12 cellular contexts compared by ENCODE assay signal in the genomic region with DNA sequence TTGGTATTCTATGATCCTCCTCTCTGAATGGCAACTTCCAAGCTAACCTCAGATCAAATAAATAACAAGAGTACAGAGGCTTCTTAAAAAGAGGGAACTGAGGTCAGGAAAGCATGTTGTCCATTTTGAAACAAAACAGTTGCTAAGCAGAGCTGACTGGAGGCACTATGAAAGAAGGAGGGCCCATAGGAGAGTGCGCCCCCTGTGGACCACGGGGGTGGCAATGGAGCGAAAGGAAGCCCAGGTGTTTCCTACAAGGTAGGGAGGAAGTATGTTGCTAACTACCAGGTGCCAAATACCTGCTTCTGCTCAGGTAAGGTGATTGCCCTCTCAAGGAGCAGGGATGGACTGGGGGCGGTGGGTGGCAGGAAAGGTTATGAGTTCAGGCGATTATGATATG.
DNase-seq lines count a peak whose midpoint lies in the region; ATAC-seq and TF ChIP-seq lines count a peak whose summit lies in the region.
"Had no signal": no experiment of that assay in that cellular context is flagged by ENCODE, and none has a peak within 500 bp of the region (broad histone marks: within the 10 kb centered on the region; RNA-seq: fewer than 3 reads in every experiment).

No MANE protein-coding gene starts in this region.

- intact Hi-C loops in MCF 10A (cut with micrococcal nuclease) (no loop called here), breast epithelium (cut with DNase I; ENCODE audit: low total_unique reads) (no loop called here), mammary epithelial cell (cut with micrococcal nuclease) (no loop called here), CD14-positive monocyte (cut with micrococcal nuclease) (no loop called here)

- H3K27ac ChIP-seq in breast epithelium, result no peak overlapping the region
- H3K27ac ChIP-seq in mammary epithelial cell (ENCODE audit: insufficient read depth, low read depth, low read length), result no peak overlapping the region

- no peaks in the 10 kb centered on the region for H3K79me2 ChIP-seq in mammary epithelial cell (ENCODE audit: insufficient read depth, low read length)

- WGBS in mammary epithelial cell (ENCODE audit: low coverage, missing lambda C conversion rate), result 64% methylated on average over 5 of the region's 5 CpGs

- CTCF ChIA-PET in MCF 10A (lab: Yijun Ruan, JAX) (interaction anchor here (0.9 kb wide), 1 partner anchor 188 kb away, joined by 3 read pairs; no protein-coding TSS in a partner anchor), mammary epithelial cell (lab: Charles Lee; ENCODE audit: low non-redundant PET) (no interaction called here)

- peaks cover 7% of the 10 kb centered on the region for H3K4me1 Mint-ChIP-seq in MCF 10A (ENCODE audit: insufficient read depth, unreplicated experiment)
- H3K4me1 Mint-ChIP-seq in CD14-positive monocyte, result no peaks in the 10 kb centered on the region
- H3K4me1 Mint-ChIP-seq: activated CD8-positive, alpha-beta memory T cell treated with anti-CD3 and anti-CD28 coated beads, Interleukin-2, amount 10 ng/mL, durations not matched to agents 7 days and 5 days had no signal

- no peaks in the 10 kb centered on the region for H3K4me1 ChIP-seq in breast epithelium
- no peaks in the 10 kb centered on the region for H3K4me1 ChIP-seq in mammary epithelial cell (ENCODE audit: insufficient read depth, low read length)

- H3K9me3 ChIP-seq in breast epithelium (peaks cover 3 to 6% of the 10 kb centered on the region in 2 donors), mammary epithelial cell (replicated peaks; ENCODE audit: insufficient read depth, low read length) (no peaks in the 10 kb centered on the region)

- H3K9me3 Mint-ChIP-seq in MCF 10A (ENCODE audit: unreplicated experiment), result no peaks in the 10 kb centered on the region
- peaks cover 5 to 11% (median 7%) of the 10 kb centered on the region in 7 donors for H3K9me3 Mint-ChIP-seq in CD14-positive monocyte

- dilution Hi-C loops in mammary epithelial cell (cut with HindIII; ENCODE audit: low sequenced_read_pairs), result no loop called here

- H3K36me3 ChIP-seq in breast epithelium, result no peaks in the 10 kb centered on the region
- no peaks in the 10 kb centered on the region for H3K36me3 ChIP-seq in mammary epithelial cell (ENCODE audit: insufficient read depth, low read length)

- no peak for TF ChIP-seq EP300 in Ishikawa (IDR thresholded peaks at IDR 0.05; ENCODE audit: borderline replicate concordance)

- no TSS peak for BruUV-seq in MCF 10A (replicated peaks; lab: Mats Ljungman, UMichigan)
- BruUV-seq in mammary epithelial cell (replicated peaks; lab: Mats Ljungman, UMichigan), result no TSS peak

- ATAC-seq in HG02840 (IDR thresholded peaks at IDR 0.05; ENCODE audit: low FRiP score, unreplicated experiment), result no peak
- ATAC-seq: activated CD8-positive, alpha-beta memory T cell treated with anti-CD3 and anti-CD28 coated beads, Interleukin-2, amount 10 ng/mL, durations not matched to agents 7 days and 5 days had no signal

- H3K27me3 ChIP-seq in breast epithelium (no peaks in the 10 kb centered on the region), mammary epithelial cell (ENCODE audit: insufficient read depth, low read length) (peaks cover 2% of the 10 kb centered on the region)

- H3K4me2 ChIP-seq in mammary epithelial cell (ENCODE audit: insufficient read depth, low read depth, low read length), result no peak overlapping the region

- peaks cover 11% of the 10 kb centered on the region for H3K27me3 Mint-ChIP-seq in MCF 10A (ENCODE audit: insufficient read depth, unreplicated experiment)
- peaks cover 0 to 3% (median 3%) of the 10 kb centered on the region in 3 donors for H3K27me3 Mint-ChIP-seq in CD14-positive monocyte (ENCODE audit: low read depth in 3 of 3)
- H3K27me3 Mint-ChIP-seq: activated CD8-positive, alpha-beta memory T cell treated with anti-CD3 and anti-CD28 coated beads, Interleukin-2, amount 10 ng/mL, durations not matched to agents 7 days and 5 days had no signal

- H3K4me3 ChIP-seq in breast epithelium, result no peak overlapping the region
- no peak overlapping the region for H3K4me3 ChIP-seq in mammary epithelial cell (replicated peaks in 1 of 3; ENCODE audit: insufficient read depth in 1 of 3, low read depth in 2 of 3, low read length in 3 of 3)

- H3K36me3 Mint-ChIP-seq in MCF 10A (ENCODE audit: insufficient read depth, unreplicated experiment) (no peaks in the 10 kb centered on the region), CD14-positive monocyte (no peaks in the 10 kb centered on the region)
- H3K36me3 Mint-ChIP-seq: activated CD8-positive, alpha-beta memory T cell treated with anti-CD3 and anti-CD28 coated beads, Interleukin-2, amount 10 ng/mL, durations not matched to agents 7 days and 5 days had no signal

- H3K4me3 Mint-ChIP-seq in MCF 10A (ENCODE audit: unreplicated experiment) (no peak overlapping the region), CD14-positive monocyte (no peak overlapping the region)
- H3K4me3 Mint-ChIP-seq: activated CD8-positive, alpha-beta memory T cell treated with anti-CD3 and anti-CD28 coated beads, Interleukin-2, amount 10 ng/mL, durations not matched to agents 7 days and 5 days; stimulated activated naive CD8-positive, alpha-beta T cell treated with anti-CD3 and anti-CD28 coated beads, Interleukin-15, Interleukin-2, amounts not matched to agents 100 ng/mL and 50 ng/mL, for 24 hours had no signal

- DNase-seq in MCF 10A (ENCODE audit: unreplicated experiment) (peak; percentile 1), breast epithelium (ENCODE audit: low spot score in 2 of 2) (no peak), mammary epithelial cell (no peak), NCI-H524 (lab: John Stamatoyannopoulos, UW) (no peak), CD14-positive monocyte (ENCODE audit: low spot score) (no peak)
- peak; percentile 42 for DNase-seq in stimulated activated CD8-positive, alpha-beta memory T cell treated with anti-CD3 and anti-CD28 coated beads, Interleukin-4, amount 100 ng/mL, for 48 hours
- DNase-seq: activated CD8-positive, alpha-beta memory T cell treated with anti-CD3 and anti-CD28 coated beads, Interleukin-2, amount 10 ng/mL, durations not matched to agents 7 days and 5 days; NCI-H226; stimulated activated CD4-positive, alpha-beta T cell treated with anti-CD3 and anti-CD28 coated beads, Interleukin-4, amount 100 ng/mL, for 24 hours had no signal

- peak; percentile 40 for TF ChIP-seq RAD21 in Ishikawa (IDR thresholded peaks at IDR 0.05; ENCODE audit: low read depth)

- TF ChIP-seq POLR2A in breast epithelium (IDR thresholded peaks at IDR 0.05), result no peak

- no peaks in the 10 kb centered on the region for H4K20me1 ChIP-seq in mammary epithelial cell (ENCODE audit: insufficient read depth, low read length)

- no peak overlapping the region for H2AFZ ChIP-seq in mammary epithelial cell (ENCODE audit: low read depth, low read length)

- POLR2A ChIA-PET in MCF 10A (lab: Yijun Ruan, JAX), result no interaction called here

- in situ Hi-C loops in mammary epithelial cell (cut with MboI; ENCODE audit: low sequenced_read_pairs in 2 of 2), result no loop called here

- TF ChIP-seq CTCF in MCF 10A (IDR thresholded peaks at IDR 0.05; ENCODE audit: unreplicated experiment), result no peak
- TF ChIP-seq CTCF in breast epithelium (IDR thresholded peaks at IDR 0.05), result no peak
- TF ChIP-seq CTCF in mammary epithelial cell (conservative IDR thresholded peaks at IDR 0.05 in 1 of 2, IDR thresholded peaks at IDR 0.05 in 1 of 2; ENCODE audit: extremely low read depth in 1 of 2, insufficient read depth in 1 of 2, low read depth in 1 of 2, low read length in 2 of 2), result peak; percentile 8 to 12
- TF ChIP-seq CTCF in CD14-positive monocyte (IDR thresholded peaks at IDR 0.05), result no peak

- H3K9ac ChIP-seq in mammary epithelial cell (ENCODE audit: insufficient read depth, low read length), result no peak overlapping the region

- H3K27ac Mint-ChIP-seq in MCF 10A (ENCODE audit: low read depth, unreplicated experiment) (no peak overlapping the region), CD14-positive monocyte (peak overlapping the region in 1 of 7 donors; percentile 42)
- H3K27ac Mint-ChIP-seq: activated CD8-positive, alpha-beta memory T cell treated with anti-CD3 and anti-CD28 coated beads, Interleukin-2, amount 10 ng/mL, durations not matched to agents 7 days and 5 days; stimulated activated naive CD8-positive, alpha-beta T cell treated with anti-CD3 and anti-CD28 coated beads, Interleukin-15, Interleukin-2, amounts not matched to agents 100 ng/mL and 50 ng/mL, for 24 hours had no signal

TF ChIP-seq in Ishikawa, 13 proteins besides CTCF, POLR2A, EP300 and RAD21 (continues in another document):
- TF ChIP-seq, protein P1, sequence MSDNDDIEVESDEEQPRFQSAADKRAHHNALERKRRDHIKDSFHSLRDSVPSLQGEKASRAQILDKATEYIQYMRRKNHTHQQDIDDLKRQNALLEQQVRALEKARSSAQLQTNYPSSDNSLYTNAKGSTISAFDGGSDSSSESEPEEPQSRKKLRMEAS (IDR thresholded peaks at IDR 0.05), result no peak
- TF ChIP-seq ZBTB7A (IDR thresholded peaks at IDR 0.05; ENCODE audit: low read depth) (no peak), CEBPB (IDR thresholded peaks at IDR 0.05) (no peak), NFIC (IDR thresholded peaks at IDR 0.05) (no peak), TAF1 (IDR thresholded peaks at IDR 0.05; ENCODE audit: low read depth) (no peak), YY1 (IDR thresholded peaks at IDR 0.05; ENCODE audit: low read depth) (no peak), CREB1 (IDR thresholded peaks at IDR 0.05; ENCODE audit: low read depth) (no peak)
- TF ChIP-seq, protein P2, sequence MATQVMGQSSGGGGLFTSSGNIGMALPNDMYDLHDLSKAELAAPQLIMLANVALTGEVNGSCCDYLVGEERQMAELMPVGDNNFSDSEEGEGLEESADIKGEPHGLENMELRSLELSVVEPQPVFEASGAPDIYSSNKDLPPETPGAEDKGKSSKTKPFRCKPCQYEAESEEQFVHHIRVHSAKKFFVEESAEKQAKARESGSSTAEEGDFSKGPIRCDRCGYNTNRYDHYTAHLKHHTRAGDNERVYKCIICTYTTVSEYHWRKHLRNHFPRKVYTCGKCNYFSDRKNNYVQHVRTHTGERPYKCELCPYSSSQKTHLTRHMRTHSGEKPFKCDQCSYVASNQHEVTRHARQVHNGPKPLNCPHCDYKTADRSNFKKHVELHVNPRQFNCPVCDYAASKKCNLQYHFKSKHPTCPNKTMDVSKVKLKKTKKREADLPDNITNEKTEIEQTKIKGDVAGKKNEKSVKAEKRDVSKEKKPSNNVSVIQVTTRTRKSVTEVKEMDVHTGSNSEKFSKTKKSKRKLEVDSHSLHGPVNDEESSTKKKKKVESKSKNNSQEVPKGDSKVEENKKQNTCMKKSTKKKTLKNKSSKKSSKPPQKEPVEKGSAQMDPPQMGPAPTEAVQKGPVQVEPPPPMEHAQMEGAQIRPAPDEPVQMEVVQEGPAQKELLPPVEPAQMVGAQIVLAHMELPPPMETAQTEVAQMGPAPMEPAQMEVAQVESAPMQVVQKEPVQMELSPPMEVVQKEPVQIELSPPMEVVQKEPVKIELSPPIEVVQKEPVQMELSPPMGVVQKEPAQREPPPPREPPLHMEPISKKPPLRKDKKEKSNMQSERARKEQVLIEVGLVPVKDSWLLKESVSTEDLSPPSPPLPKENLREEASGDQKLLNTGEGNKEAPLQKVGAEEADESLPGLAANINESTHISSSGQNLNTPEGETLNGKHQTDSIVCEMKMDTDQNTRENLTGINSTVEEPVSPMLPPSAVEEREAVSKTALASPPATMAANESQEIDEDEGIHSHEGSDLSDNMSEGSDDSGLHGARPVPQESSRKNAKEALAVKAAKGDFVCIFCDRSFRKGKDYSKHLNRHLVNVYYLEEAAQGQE (IDR thresholded peaks at IDR 0.05; ENCODE audit: low read depth), result no peak

Comparison
In these comparisons a context has a peak if more than half of its experiments do, and no peak if none do; other contexts are left out.
1. DNase-seq: peak in MCF 10A (single experiment) and stimulated activated CD8-positive, alpha-beta memory T cell treated with anti-CD3 and anti-CD28 coated beads, Interleukin-4, amount 100 ng/mL, for 48 hours (single experiment); none in breast epithelium (0 of 2), mammary epithelial cell (single experiment), NCI-H524 (0 of 2) and CD14-positive monocyte (single experiment).
2. CTCF ChIP-seq: peak in mammary epithelial cell (2 of 2); none in MCF 10A (single experiment), breast epithelium (0 of 3) and CD14-positive monocyte (single experiment).